In genomic region chr19:32224371-32225244, GRCh38 we compare ENCODE assay signal across 1 cellular context.
TF ChIP-seq lines count a peak whose summit lies in the region.

No MANE protein-coding gene starts in this region.

TF ChIP-seq in HEK293, 187 proteins besides CTCF, POLR2A, EP300 and RAD21 (continued from another document):
- TF ChIP-seq ZBTB6 (tag by site-specific recombination; IDR thresholded peaks at IDR 0.05) (no peak), ZNF585B (tag by site-specific recombination; IDR thresholded peaks at IDR 0.05) (no peak), ZNF311 (tag by site-specific recombination; IDR thresholded peaks at IDR 0.05; ENCODE audit: borderline replicate concordance) (no peak), ZNF76 (tag by site-specific recombination; IDR thresholded peaks at IDR 0.05; ENCODE audit: borderline replicate concordance, low read depth) (no peak; the same call in 1 of the 2 replicates), KLF7 (tag by site-specific recombination; IDR thresholded peaks at IDR 0.05; ENCODE audit: borderline replicate concordance) (no peak), ZSCAN18 (tag by site-specific recombination; IDR thresholded peaks at IDR 0.05) (no peak), ZNF132 (tag by site-specific recombination; IDR thresholded peaks at IDR 0.05; ENCODE audit: borderline replicate concordance) (0 out of 2 replicates have a peak, but pooled peaks have one; percentile 38)
TF ChIP-seq in HEK293: peak in this region for 16.
